Comparison of ENCODE assay signal across 13 cellular contexts in the genomic region with DNA sequence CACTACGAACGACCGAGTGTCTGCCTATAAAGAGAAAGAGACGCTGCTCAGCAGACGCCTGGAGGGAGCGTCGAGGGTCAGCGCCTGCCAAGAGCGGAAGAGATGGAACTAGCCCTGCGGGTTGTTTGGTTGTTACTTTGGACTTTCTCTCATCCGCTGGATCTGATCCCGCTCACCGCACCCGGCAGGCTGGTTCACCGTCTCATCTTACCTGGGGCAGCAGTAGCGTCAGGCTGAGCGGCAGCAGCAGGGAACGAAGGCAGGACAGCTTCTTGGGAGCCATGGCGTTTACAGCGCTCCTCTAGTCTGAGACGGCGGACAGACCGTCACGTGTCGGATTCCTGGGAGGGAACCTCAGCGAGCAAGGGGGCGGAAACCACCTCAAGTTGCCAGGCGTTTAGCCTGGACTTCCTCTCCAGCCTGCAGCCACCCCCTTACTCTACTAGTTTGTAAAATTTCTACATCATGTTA. TPM values are rescaled to one million over a fixed set of nuclear protein-coding genes. Genes with fewer than 3 reads are reported as not detected.
DNase-seq lines count a peak whose midpoint lies in the region; ATAC-seq and TF ChIP-seq lines count a peak whose summit lies in the region.
"Had no signal": no experiment of that assay in that cellular context is flagged by ENCODE, and none has a peak within 500 bp of the region (broad histone marks: within the 10 kb centered on the region; RNA-seq: fewer than 3 reads in every experiment).

No MANE protein-coding gene starts in this region.

- TF ChIP-seq POLR2A in right lobe of liver (IDR thresholded peaks at IDR 0.05): no peak

- peaks cover 2 to 30% (median 11%) of the 10 kb centered on the region in 4 donors for H3K4me1 ChIP-seq in right lobe of liver

- no peaks in the 10 kb centered on the region for H3K9me3 ChIP-seq in right lobe of liver
- H3K9me3 ChIP-seq: gastroesophageal sphincter, pancreas had no signal

- H3K27me3 ChIP-seq in right lobe of liver: no peaks in the 10 kb centered on the region
- H3K27me3 ChIP-seq: gastroesophageal sphincter, pancreas had no signal

- H3K4me1 Mint-ChIP-seq in T-helper 2 cell treated with Interferon-gamma antibody and Interleukin-4, amounts not matched to agents 5 μg/mL and 100 μg/mL, for 36 hours (ENCODE audit: low read depth): peaks cover 42% of the 10 kb centered on the region
- H3K4me1 Mint-ChIP-seq in activated naive CD8-positive, alpha-beta T cell treated with anti-CD3 and anti-CD28 coated beads, Interleukin-2, amount 10 ng/mL, durations not matched to agents 7 days and 5 days: peaks cover 42% of the 10 kb centered on the region
- peaks cover 24 to 33% of the 10 kb centered on the region in 2 donors for H3K4me1 Mint-ChIP-seq in stimulated activated naive B cell treated with anti-CD40 and anti-IgM and Interleukin-4, amounts not matched to agents 10 μg/mL and 1 μg/mL and 100 μg/mL, for 72 hours

- no peak for ATAC-seq in activated naive CD8-positive, alpha-beta T cell treated with anti-CD3 and anti-CD28 coated beads, Interleukin-2, amount 10 ng/mL, durations not matched to agents 7 days and 5 days (ENCODE audit: low read depth)
- peak; percentile 58 to 66 (median 61) for ATAC-seq in right lobe of liver
- ATAC-seq in stimulated activated naive B cell treated with anti-CD40 and anti-IgM and Interleukin-4, amounts not matched to agents 10 μg/mL and 1 μg/mL and 100 μg/mL, for 72 hours (replicated peaks): no peak
- ATAC-seq: gastroesophageal sphincter, pancreas had no signal

- no peak for DNase-seq in T-helper 2 cell treated with Interferon-gamma antibody and Interleukin-4, amounts not matched to agents 5 μg/mL and 100 μg/mL, for 36 hours (ENCODE audit: low spot score)
- DNase-seq in T-helper 2 cell (no peak), right lobe of liver (peak in 2 of 3 donors; percentile 61 to 74), RKO (ENCODE audit: low spot score) (no peak), SHP77 (lab: John Stamatoyannopoulos, UW) (no peak), SKM-1 treated with dmso at 0.1 percent for 144 hours (lab: John Stamatoyannopoulos, UW; ENCODE audit: unreplicated experiment) (no peak)
- no peak for DNase-seq in activated naive CD8-positive, alpha-beta T cell treated with anti-CD3 and anti-CD28 coated beads, Interleukin-2, amount 10 ng/mL, durations not matched to agents 7 days and 5 days
- no peak for DNase-seq in stimulated activated naive B cell treated with anti-CD40 and anti-IgM and Interleukin-4, amounts not matched to agents 10 μg/mL and 1 μg/mL and 100 μg/mL, for 72 hours
- DNase-seq: KG1, pancreas had no signal

- H3K36me3 ChIP-seq in right lobe of liver: peaks cover 0 to 5% (median 2%) of the 10 kb centered on the region in 4 donors
- H3K36me3 ChIP-seq: pancreas had no signal

- intact Hi-C loops in right lobe of liver (cut with DNase I): no loop called here

- peak overlapping the region; percentile 72 for H3K4me3 Mint-ChIP-seq in T-helper 2 cell treated with Interferon-gamma antibody and Interleukin-4, amounts not matched to agents 5 μg/mL and 100 μg/mL, for 36 hours
- peak overlapping the region; percentile 71 for H3K4me3 Mint-ChIP-seq in activated naive CD8-positive, alpha-beta T cell treated with anti-CD3 and anti-CD28 coated beads, Interleukin-2, amount 10 ng/mL, durations not matched to agents 7 days and 5 days
- H3K4me3 Mint-ChIP-seq in stimulated activated naive B cell treated with anti-CD40 and anti-IgM and Interleukin-4, amounts not matched to agents 10 μg/mL and 1 μg/mL and 100 μg/mL, for 72 hours: peak overlapping the region; percentile 73 to 78

- no peak for TF ChIP-seq CTCF in right lobe of liver (IDR thresholded peaks at IDR 0.05)

- peak overlapping the region in 2 of 3 donors; percentile 41 to 63 for H3K27ac ChIP-seq in right lobe of liver
- H3K27ac ChIP-seq: pancreas had no signal

- 32% methylated on average over 8 of the region's 28 CpGs for WGBS in right lobe of liver (ENCODE audit: insufficient coverage, low coverage, low lambda C conversion rate, missing lambda C conversion rate)

- no peaks in the 10 kb centered on the region for H3K9me3 Mint-ChIP-seq in T-helper 2 cell treated with Interferon-gamma antibody and Interleukin-4, amounts not matched to agents 5 μg/mL and 100 μg/mL, for 36 hours
- no peaks in the 10 kb centered on the region for H3K9me3 Mint-ChIP-seq in activated naive CD8-positive, alpha-beta T cell treated with anti-CD3 and anti-CD28 coated beads, Interleukin-2, amount 10 ng/mL, durations not matched to agents 7 days and 5 days
- H3K9me3 Mint-ChIP-seq in stimulated activated naive B cell treated with anti-CD40 and anti-IgM and Interleukin-4, amounts not matched to agents 10 μg/mL and 1 μg/mL and 100 μg/mL, for 72 hours: no peaks in the 10 kb centered on the region

- POLR2A ChIA-PET in activated naive CD8-positive, alpha-beta T cell treated with anti-CD3 and anti-CD28 coated beads, Interleukin-2, amount 10 ng/mL, durations not matched to agents 7 days and 5 days (lab: Charles Lee): interaction anchor here (2.7 kb wide), 1 partner anchor 13 kb away, joined by 12 read pairs; the partner anchor contains the start of genes ANKZF1 and ATG9A

- peak overlapping the region; percentile 66 for H3K27ac Mint-ChIP-seq in T-helper 2 cell treated with Interferon-gamma antibody and Interleukin-4, amounts not matched to agents 5 μg/mL and 100 μg/mL, for 36 hours
- H3K27ac Mint-ChIP-seq in activated naive CD8-positive, alpha-beta T cell treated with anti-CD3 and anti-CD28 coated beads, Interleukin-2, amount 10 ng/mL, durations not matched to agents 7 days and 5 days: peak overlapping the region; percentile 75
- peak overlapping the region; percentile 86 for H3K27ac Mint-ChIP-seq in stimulated activated naive B cell treated with anti-CD40 and anti-IgM and Interleukin-4, amounts not matched to agents 10 μg/mL and 1 μg/mL and 100 μg/mL, for 72 hours

- H3K27me3 Mint-ChIP-seq in T-helper 2 cell treated with Interferon-gamma antibody and Interleukin-4, amounts not matched to agents 5 μg/mL and 100 μg/mL, for 36 hours (ENCODE audit: low read depth): no peaks in the 10 kb centered on the region
- H3K27me3 Mint-ChIP-seq in activated naive CD8-positive, alpha-beta T cell treated with anti-CD3 and anti-CD28 coated beads, Interleukin-2, amount 10 ng/mL, durations not matched to agents 7 days and 5 days: no peaks in the 10 kb centered on the region
- no peaks in the 10 kb centered on the region for H3K27me3 Mint-ChIP-seq in stimulated activated naive B cell treated with anti-CD40 and anti-IgM and Interleukin-4, amounts not matched to agents 10 μg/mL and 1 μg/mL and 100 μg/mL, for 72 hours

- peaks cover 23% of the 10 kb centered on the region for H3K36me3 Mint-ChIP-seq in T-helper 2 cell treated with Interferon-gamma antibody and Interleukin-4, amounts not matched to agents 5 μg/mL and 100 μg/mL, for 36 hours (ENCODE audit: low read depth)
- peaks cover 11% of the 10 kb centered on the region for H3K36me3 Mint-ChIP-seq in activated naive CD8-positive, alpha-beta T cell treated with anti-CD3 and anti-CD28 coated beads, Interleukin-2, amount 10 ng/mL, durations not matched to agents 7 days and 5 days
- H3K36me3 Mint-ChIP-seq in stimulated activated naive B cell treated with anti-CD40 and anti-IgM and Interleukin-4, amounts not matched to agents 10 μg/mL and 1 μg/mL and 100 μg/mL, for 72 hours: peaks cover 18 to 24% of the 10 kb centered on the region in 2 donors

- H3K4me3 ChIP-seq in right lobe of liver: peak overlapping the region in 2 of 3 donors; percentile 22 to 47
- H3K4me3 ChIP-seq: pancreas had no signal

RNA-seq across cellular contexts. Expression of gene GLB1L, which starts 1.9 kb away (rescaled TPM):
- total RNA-seq in activated naive CD8-positive, alpha-beta T cell treated with anti-CD3 and anti-CD28 coated beads, Interleukin-2, amount 10 ng/mL, durations not matched to agents 7 days and 5 days: 1 to 10 TPM; 3.3 to 4.1 TPM
- total RNA-seq in right lobe of liver: 1 to 10 TPM; 2.1 to 4.2 (median 2.8) TPM

RNA-seq across cellular contexts. Expression of gene STK16, which starts 2.0 kb away (rescaled TPM):
- 10 to 100 TPM; 34.0 to 36.0 TPM for total RNA-seq in activated naive CD8-positive, alpha-beta T cell treated with anti-CD3 and anti-CD28 coated beads, Interleukin-2, amount 10 ng/mL, durations not matched to agents 7 days and 5 days
- total RNA-seq in right lobe of liver: 10 to 100 TPM; 17.7 to 28.1 (median 21.9) TPM

RNA-seq across cellular contexts. Expression of gene TUBA4B, which starts 9.7 kb away (rescaled TPM):
- total RNA-seq in activated naive CD8-positive, alpha-beta T cell treated with anti-CD3 and anti-CD28 coated beads, Interleukin-2, amount 10 ng/mL, durations not matched to agents 7 days and 5 days: not detected
- total RNA-seq in right lobe of liver: 1 to 10 TPM in 1 of 6 experiments, under 1 TPM in 3, not detected in 2; 0.27 to 2.0 (median 0.57) TPM
- total RNA-seq: A172, gastroesophageal sphincter, NCI-H460, pancreas had no signal

RNA-seq across cellular contexts. Expression of gene TUBA4A, which starts 10.4 kb away (rescaled TPM):
- total RNA-seq in activated naive CD8-positive, alpha-beta T cell treated with anti-CD3 and anti-CD28 coated beads, Interleukin-2, amount 10 ng/mL, durations not matched to agents 7 days and 5 days: 100 to 1,000 TPM; 237 to 266 TPM
- 100 to 1,000 TPM in 1 of 6 experiments, 10 to 100 TPM in 5; 14.9 to 114 (median 35.6) TPM for total RNA-seq in right lobe of liver

RNA-seq across cellular contexts. Expression of gene ANKZF1, which starts 13.7 kb away (rescaled TPM):
- total RNA-seq in activated naive CD8-positive, alpha-beta T cell treated with anti-CD3 and anti-CD28 coated beads, Interleukin-2, amount 10 ng/mL, durations not matched to agents 7 days and 5 days: 100 to 1,000 TPM; 170 to 177 TPM
- total RNA-seq in right lobe of liver: 10 to 100 TPM; 19.3 to 27.8 (median 24.5) TPM

Comparison
In these comparisons a context has a peak if more than half of its experiments do, and no peak if none do; other contexts are left out.
1. DNase-seq: peak in right lobe of liver (2 of 3); none in T-helper 2 cell treated with Interferon-gamma antibody and Interleukin-4, amounts not matched to agents 5 μg/mL and 100 μg/mL, for 36 hours (single experiment), T-helper 2 cell (0 of 5), activated naive CD8-positive, alpha-beta T cell treated with anti-CD3 and anti-CD28 coated beads, Interleukin-2, amount 10 ng/mL, durations not matched to agents 7 days and 5 days (single experiment), stimulated activated naive B cell treated with anti-CD40 and anti-IgM and Interleukin-4, amounts not matched to agents 10 μg/mL and 1 μg/mL and 100 μg/mL, for 72 hours (single experiment), RKO (single experiment), SHP77 (0 of 2) and SKM-1 treated with dmso at 0.1 percent for 144 hours (single experiment).
2. ATAC-seq: peak in right lobe of liver (4 of 4); none in activated naive CD8-positive, alpha-beta T cell treated with anti-CD3 and anti-CD28 coated beads, Interleukin-2, amount 10 ng/mL, durations not matched to agents 7 days and 5 days (single experiment) and stimulated activated naive B cell treated with anti-CD40 and anti-IgM and Interleukin-4, amounts not matched to agents 10 μg/mL and 1 μg/mL and 100 μg/mL, for 72 hours (0 of 2).
3. Peak in every context shown above with its lines, with median percentiles within 50 percentile points of each other: H3K27ac Mint-ChIP-seq and H3K4me3 Mint-ChIP-seq.